12 cellular contexts compared by ENCODE assay signal in genomic region chr17:49469831-49470568, GRCh38. TPM values are rescaled to one million over a fixed set of nuclear protein-coding genes. Genes with fewer than 3 reads are reported as not detected.
DNase-seq lines count a peak whose midpoint lies in the region; ATAC-seq, FAIRE-seq and TF ChIP-seq lines count a peak whose summit lies in the region.
"Had no signal": no experiment of that assay in that cellular context is flagged by ENCODE, and none has a peak within 500 bp of the region (broad histone marks: within the 10 kb centered on the region; RNA-seq: fewer than 3 reads in every experiment).

No MANE protein-coding gene starts in this region.

- H3F3A ChIP-seq in SK-N-SH (replicated peaks; ENCODE audit: insufficient read depth): no peaks in the 10 kb centered on the region

- H3K9me3 Mint-ChIP-seq in astrocyte (ENCODE audit: unreplicated experiment) (peaks cover 14% of the 10 kb centered on the region), endothelial cell (ENCODE audit: unreplicated experiment) (no peaks in the 10 kb centered on the region)
- H3K9me3 Mint-ChIP-seq: memory B cell had no signal

- H3K4me3 Mint-ChIP-seq in astrocyte (ENCODE audit: unreplicated experiment) (no peak overlapping the region), endothelial cell (ENCODE audit: unreplicated experiment) (no peak overlapping the region)
- H3K4me3 Mint-ChIP-seq: memory B cell had no signal

- POLR2A ChIA-PET in SK-N-SH (lab: Yijun Ruan, JAX): interaction anchor here (0.7 kb wide), 1 partner anchor 25 kb away, joined by 3 read pairs; the partner anchor contains the start of gene NGFR

- TF ChIP-seq CTCF in SK-N-SH (IDR thresholded peaks at IDR 0.05): no peak
- no peak for TF ChIP-seq CTCF in astrocyte (IDR thresholded peaks at IDR 0.05; ENCODE audit: insufficient read depth, low read depth, low read length)
- TF ChIP-seq CTCF in retinal pigment epithelial cell (conservative IDR thresholded peaks at IDR 0.05; ENCODE audit: low read depth, low read length): no peak
- no peak for TF ChIP-seq CTCF in endothelial cell (IDR thresholded peaks at IDR 0.05; ENCODE audit: unreplicated experiment)

- ATAC-seq in SK-N-SH treated with all-trans-retinoic acid at 6 μM for 48 hours: no peak
- no peak for ATAC-seq in HG02798 (IDR thresholded peaks at IDR 0.05; ENCODE audit: poor library complexity, unreplicated experiment)
- ATAC-seq: esophagus mucosa had no signal

- H3K4me1 ChIP-seq in SK-N-SH (ENCODE audit: control insufficient read depth in 1 of 2, insufficient read depth in 2 of 2, low read depth in 1 of 2, low read length in 1 of 2): peaks cover 0 to 32% of the 10 kb centered on the region in 2 experiments; a peak in 1 of 4 replicates
- H3K4me1 ChIP-seq in astrocyte (ENCODE audit: insufficient read depth, low read length): peaks cover 2% of the 10 kb centered on the region
- H3K4me1 ChIP-seq in iPS-18a (ENCODE audit: control insufficient read depth, low read depth, low read length): peaks cover 12% of the 10 kb centered on the region

- no peak overlapping the region for H3K27ac ChIP-seq in SK-N-SH (ENCODE audit: low read depth in 2 of 2, low read length in 1 of 2)
- H3K27ac ChIP-seq in astrocyte (ENCODE audit: low read depth, low read length): no peak overlapping the region
- H3K27ac ChIP-seq in iPS-18a (ENCODE audit: low read length): no peak overlapping the region

- FAIRE-seq in astrocyte (lab: Jason Lieb, UNC): no peak

- H3K27me3 Mint-ChIP-seq in astrocyte (ENCODE audit: low read depth, unreplicated experiment) (peaks cover 88% of the 10 kb centered on the region), endothelial cell (ENCODE audit: unreplicated experiment) (peaks cover 13% of the 10 kb centered on the region)

- H3K9ac ChIP-seq in SK-N-SH: no peak overlapping the region
- H3K9ac ChIP-seq in astrocyte (ENCODE audit: low read length): peak overlapping the region; percentile 35
- no peak overlapping the region for H3K9ac ChIP-seq in iPS-18a (ENCODE audit: low read length)

- H3K4me2 ChIP-seq in SK-N-SH: no peak overlapping the region
- peak overlapping the region; percentile 82 for H3K4me2 ChIP-seq in astrocyte (ENCODE audit: low read length)

- no peaks in the 10 kb centered on the region for H3K9me2 ChIP-seq in SK-N-SH

- H2AFZ ChIP-seq in SK-N-SH (ENCODE audit: low read depth): no peak overlapping the region
- H2AFZ ChIP-seq in astrocyte (ENCODE audit: low read depth, low read length): peak overlapping the region; percentile 63

- H3K79me2 ChIP-seq in SK-N-SH (ENCODE audit: insufficient read depth) (no peaks in the 10 kb centered on the region), astrocyte (ENCODE audit: insufficient read depth, low read length) (no peaks in the 10 kb centered on the region)

- H3K9me3 ChIP-seq in SK-N-SH: no peaks in the 10 kb centered on the region
- no peaks in the 10 kb centered on the region for H3K9me3 ChIP-seq in astrocyte (ENCODE audit: insufficient read depth, low read depth, low read length)
- no peaks in the 10 kb centered on the region for H3K9me3 ChIP-seq in iPS-18a (ENCODE audit: control insufficient read depth, low read depth, low read length)

- H3K36me3 ChIP-seq in SK-N-SH (replicated peaks in 1 of 2; ENCODE audit: control insufficient read depth in 1 of 2, insufficient read depth in 2 of 2, low read length in 1 of 2): no peaks in the 10 kb centered on the region
- H3K36me3 ChIP-seq in astrocyte (ENCODE audit: insufficient read depth, low read length): no peaks in the 10 kb centered on the region
- no peaks in the 10 kb centered on the region for H3K36me3 ChIP-seq in iPS-18a (ENCODE audit: control insufficient read depth, low read depth, low read length)

- H3K27me3 ChIP-seq in SK-N-SH (ENCODE audit: insufficient read depth): peaks cover 70% of the 10 kb centered on the region
- H3K27me3 ChIP-seq in astrocyte (ENCODE audit: insufficient read depth, low read length): peaks cover 65% of the 10 kb centered on the region
- peaks cover 46% of the 10 kb centered on the region for H3K27me3 ChIP-seq in iPS-18a (ENCODE audit: control insufficient read depth, insufficient read depth, low read length)

- 60% methylated on average over 49 of the region's 51 CpGs for WGBS in SK-N-SH (ENCODE audit: low lambda C conversion rate)

- H3K27ac Mint-ChIP-seq in astrocyte (ENCODE audit: unreplicated experiment) (no peak overlapping the region), endothelial cell (ENCODE audit: unreplicated experiment) (no peak overlapping the region)
- H3K27ac Mint-ChIP-seq: memory B cell had no signal

- H4K20me1 ChIP-seq in SK-N-SH (ENCODE audit: insufficient read depth) (no peaks in the 10 kb centered on the region), astrocyte (ENCODE audit: insufficient read depth, low read length) (no peaks in the 10 kb centered on the region)

- no peak for TF ChIP-seq EP300 in SK-N-SH (IDR thresholded peaks at IDR 0.05; ENCODE audit: borderline replicate concordance in 1 of 2, low read depth in 1 of 2, low read length in 1 of 2)

- CTCF ChIA-PET in SK-N-SH (lab: Yijun Ruan, JAX): interaction anchor here (0.8 to 14.6 kb wide), 11 partner anchors 12 to 87 kb away, joined by 3 to 117 read pairs (median 5); partner anchors contain the start of gene NGFR

- H3K4me1 Mint-ChIP-seq in astrocyte (ENCODE audit: low read depth, unreplicated experiment) (peaks cover 9% of the 10 kb centered on the region), endothelial cell (ENCODE audit: unreplicated experiment) (peaks cover 7% of the 10 kb centered on the region)
- H3K4me1 Mint-ChIP-seq: memory B cell had no signal

- peak; percentile 51 for DNase-seq in SK-N-SH
- peak; percentile 11 for DNase-seq in astrocyte (ENCODE audit: low read depth)
- DNase-seq in retinal pigment epithelial cell (ENCODE audit: low read depth): no peak
- no peak for DNase-seq in endothelial cell (ENCODE audit: low spot score)
- no peak for DNase-seq in NCI-H226
- DNase-seq: DMS79 treated with DMSO at 0.1 percent for 48 hours, T-helper 2 cell had no signal

- H3K36me3 Mint-ChIP-seq in astrocyte (ENCODE audit: low read depth, unreplicated experiment) (peaks cover 5% of the 10 kb centered on the region), endothelial cell (ENCODE audit: low read depth, unreplicated experiment) (peaks cover 4% of the 10 kb centered on the region)
- H3K36me3 Mint-ChIP-seq: memory B cell had no signal

- H3K4me3 ChIP-seq in SK-N-SH (ENCODE audit: low read depth in 2 of 2, low read length in 1 of 2) (no peak overlapping the region), astrocyte (ENCODE audit: insufficient read depth, low read depth, low read length) (peak overlapping the region; percentile 39), iPS-18a (ENCODE audit: low read length) (peak overlapping the region; percentile 70), retinal pigment epithelial cell (ENCODE audit: low read length) (peak overlapping the region; percentile 25)

- TF ChIP-seq RAD21 in SK-N-SH (IDR thresholded peaks at IDR 0.05; ENCODE audit: low read length): no peak

TF ChIP-seq in SK-N-SH, 30 proteins besides CTCF, POLR2A, EP300 and RAD21 (continues in another document):
- TF ChIP-seq RXRA (IDR thresholded peaks at IDR 0.05; ENCODE audit: borderline replicate concordance, low read depth) (no peak), PBX3 (IDR thresholded peaks at IDR 0.05) (0 out of 2 replicates have a peak, but pooled peaks have one; percentile 9), SIN3A (IDR thresholded peaks at IDR 0.05; ENCODE audit: borderline replicate concordance, low read depth, low read length) (no peak)

TF ChIP-seq in SK-N-SH treated with all-trans-retinoic acid at 6 μM for 48 hours, 23 proteins besides CTCF, POLR2A, EP300 and RAD21 (continues in another document):
- TF ChIP-seq ZNF565 (CRISPR knock-in tag; conservative IDR thresholded peaks at IDR 0.05; ENCODE audit: low read depth): no peak
- TF ChIP-seq ZC3H10 (CRISPR knock-in tag; IDR thresholded peaks at IDR 0.05): no peak
- TF ChIP-seq ESRRG (CRISPR knock-in tag; IDR thresholded peaks at IDR 0.05): no peak
- TF ChIP-seq ZNF8 (CRISPR knock-in tag; IDR thresholded peaks at IDR 0.05): no peak
- no peak for TF ChIP-seq ZFP30 (CRISPR knock-in tag; IDR thresholded peaks at IDR 0.05)
- TF ChIP-seq BACH2 (CRISPR knock-in tag; IDR thresholded peaks at IDR 0.05; ENCODE audit: borderline replicate concordance): no peak
- no peak for TF ChIP-seq SNAI2 (CRISPR knock-in tag; IDR thresholded peaks at IDR 0.05)
- no peak for TF ChIP-seq GLIS3 (CRISPR knock-in tag; IDR thresholded peaks at IDR 0.05)
- TF ChIP-seq OSR1 (CRISPR knock-in tag; IDR thresholded peaks at IDR 0.05): no peak
- no peak for TF ChIP-seq TSHZ2 (CRISPR knock-in tag; IDR thresholded peaks at IDR 0.05)
- TF ChIP-seq ISL1 (CRISPR knock-in tag; IDR thresholded peaks at IDR 0.05): no peak

RNA-seq across cellular contexts. Expression of gene NGFR, which starts 25.1 kb away (rescaled TPM):
- 0.44 and 0.76 TPM in 2 replicates for polyA plus RNA-seq in SK-N-SH (2012; rRNA removed)
- polyA plus RNA-seq in SK-N-SH (2012; cell fraction: cytosol; rRNA removed): 0.37 and 0.59 TPM in 2 replicates
- polyA plus RNA-seq in SK-N-SH (2012; cell fraction: nucleus; rRNA removed): 0.52 and 0.66 TPM in 2 replicates
- total RNA-seq in astrocyte: 0.64 and 1.0 TPM in 2 replicates
- 4.5 TPM for total RNA-seq in endothelial cell (ENCODE audit: unreplicated experiment)

RNA-seq across cellular contexts. Expression of gene PHB1, which starts 55.3 kb away (rescaled TPM):
- polyA plus RNA-seq in SK-N-SH (2012; rRNA removed): 379 and 477 TPM in 2 replicates
- polyA plus RNA-seq in SK-N-SH (2012; cell fraction: cytosol; rRNA removed): 290 and 388 TPM in 2 replicates
- 173 and 230 TPM in 2 replicates for polyA plus RNA-seq in SK-N-SH (2012; cell fraction: nucleus; rRNA removed)
- total RNA-seq in astrocyte (211 and 227 TPM in 2 replicates), endothelial cell (ENCODE audit: unreplicated experiment) (181 TPM)

Comparison
In these comparisons a context has a peak if more than half of its experiments do, and no peak if none do; other contexts are left out.
1. DNase-seq: peak in SK-N-SH (single experiment) and astrocyte (single experiment); none in retinal pigment epithelial cell (single experiment), endothelial cell (single experiment) and NCI-H226 (single experiment).
2. H3K4me3 ChIP-seq: peak in astrocyte (single experiment), iPS-18a (single experiment) and retinal pigment epithelial cell (single experiment); none in SK-N-SH (0 of 2).